Comparison of ENCODE assay signal across 8 cellular contexts in genomic region chr10:119872860-119873671, GRCh38. TPM values are rescaled to one million over a fixed set of nuclear protein-coding genes. Genes with fewer than 3 reads are reported as not detected.
DNase-seq lines count a peak whose midpoint lies in the region; ATAC-seq and TF ChIP-seq lines count a peak whose summit lies in the region.

No MANE protein-coding gene starts in this region.

- peak overlapping the region; percentile 66 for H3K27ac ChIP-seq in AG04450 (ENCODE audit: low read depth, low read length)

- CTCF ChIA-PET in AG04450 (lab: Charles Lee) = interaction anchor here (0.6 to 5.8 kb wide), 5 partner anchors 13 to 1138 kb away, joined by 3 to 63 read pairs (median 3); no protein-coding TSS in a partner anchor

- POLR2A ChIA-PET in AG04450 (lab: Yijun Ruan, JAX) = interaction anchor here (0.6 to 1.6 kb wide), 8 partner anchors 10 to 331 kb away, joined by 3 to 9 read pairs (median 4); partner anchors contain the start of genes BAG3, INPP5F, RGS10 and SEC23IP

- peak overlapping the region; percentile 74 for H3K4me3 ChIP-seq in AG04450 (ENCODE audit: low read depth, low read length)

- no peaks in the 10 kb centered on the region for H3K9me3 ChIP-seq in AG04450 (ENCODE audit: control insufficient read depth, insufficient read depth, low read length)

- ATAC-seq in GM18873 (IDR thresholded peaks at IDR 0.05; ENCODE audit: low FRiP score, unreplicated experiment) (peak; percentile 72), HG03108 (IDR thresholded peaks at IDR 0.05; ENCODE audit: unreplicated experiment) (peak; percentile 84)

- DNase-seq in AG04450 (ENCODE audit: low read depth, low spot score) (peak; percentile 29), NCI-H226 (peak; percentile 56), cerebellum (ENCODE audit: low spot score) (peak; percentile 93), kidney tubule cell (ENCODE audit: low spot score) (peak; percentile 91)
- peak; percentile 89 for DNase-seq in activated CD4-positive, CD25-positive, alpha-beta regulatory T cell treated with anti-CD3 and anti-CD28 coated beads, Interleukin-2, amount 50 U/mL, for 72 hours
- peak; percentile 64 to 67 for DNase-seq in stimulated activated CD4-positive, alpha-beta T cell treated with anti-CD3 and anti-CD28 coated beads, Interleukin-1b, Interleukin-23, amount 100 ng/mL, for 1 hour (ENCODE audit: low read depth in 2 of 2)

- no peak for TF ChIP-seq CTCF in AG04450 (IDR thresholded peaks at IDR 0.05; ENCODE audit: low read depth, low read length)

- H3K27me3 ChIP-seq in AG04450 (ENCODE audit: control insufficient read depth, insufficient read depth, low read length) = no peaks in the 10 kb centered on the region

RNA-seq across cellular contexts. Expression of gene MCMBP, which starts 0.4 kb away (rescaled TPM):
- polyA plus RNA-seq in AG04450 (2011; rRNA removed) = 51.6 and 61.4 TPM in 2 replicates
- 46.5 and 47.4 TPM in 2 replicates for polyA minus RNA-seq in AG04450 (2011; rRNA and poly(A)+ RNA removed)
- total RNA-seq in cerebellum = 46.6 TPM

RNA-seq across cellular contexts. Expression of gene SEC23IP, which starts 19.5 kb away (rescaled TPM):
- polyA plus RNA-seq in AG04450 (2011; rRNA removed) = 54.9 and 62.8 TPM in 2 replicates
- 150 and 152 TPM in 2 replicates for polyA minus RNA-seq in AG04450 (2011; rRNA and poly(A)+ RNA removed)
- total RNA-seq in cerebellum = 24.5 TPM

Comparison
In these comparisons a context has a peak if more than half of its experiments do, and no peak if none do; other contexts are left out.
1. Peak in every context shown above with its lines: DNase-seq, ATAC-seq, H3K4me3 ChIP-seq and H3K27ac ChIP-seq.
2. DNase-seq: peak in every context shown above with its lines; median percentile 93 in cerebellum; 91 in kidney tubule cell; 89 in activated CD4-positive, CD25-positive, alpha-beta regulatory T cell treated with anti-CD3 and anti-CD28 coated beads, Interleukin-2, amount 50 U/mL, for 72 hours; 66 in stimulated activated CD4-positive, alpha-beta T cell treated with anti-CD3 and anti-CD28 coated beads, Interleukin-1b, Interleukin-23, amount 100 ng/mL, for 1 hour; 56 in NCI-H226; 29 in AG04450.